8 cellular contexts compared by ENCODE assay signal in genomic region chr4:113760852-113761681, GRCh38. TPM values are rescaled to one million over a fixed set of nuclear protein-coding genes. Genes with fewer than 3 reads are reported as not detected.
DNase-seq lines count a peak whose midpoint lies in the region; ATAC-seq, FAIRE-seq and TF ChIP-seq lines count a peak whose summit lies in the region.

No MANE protein-coding gene starts in this region.

- DNase-seq in C1 segment of cervical spinal cord (lab: John Stamatoyannopoulos, UW) (peak; percentile 27 to 85 (median 76)), RCC 7860 (ENCODE audit: low spot score) (peak; percentile 29), neuronal stem cell (ENCODE audit: low spot score) (peak; percentile 36), thyroid gland (peak; percentile 81 to 85)
- peak; percentile 55 for DNase-seq in activated naive CD4-positive, alpha-beta T cell treated with anti-CD3 and anti-CD28 coated beads for 36 hours

- 1 to 3% methylated on average over 14 to 15 of the region's 75 CpGs for WGBS in gastroesophageal sphincter (ENCODE audit: low coverage in 1 of 2), 2 donors
- no CpG with 5 or more reads among the region's 75 CpGs for WGBS in neuronal stem cell (ENCODE audit: extremely low coverage in 2 of 2, insufficient read length in 2 of 2, insufficient replicate concordance in 1 of 2), 2 donors
- WGBS in thyroid gland, 2 donors: 0 to 1% methylated on average over 27 to 28 of the region's 75 CpGs

- H3K9me3 ChIP-seq in gastroesophageal sphincter (no peaks in the 10 kb centered on the region), neuronal stem cell (replicated peaks in 1 of 2; ENCODE audit: control insufficient read depth in 2 of 2, insufficient read depth in 1 of 2, low read depth in 1 of 2, low read length in 2 of 2) (no peaks in the 10 kb centered on the region), thyroid gland (no peaks in the 10 kb centered on the region)

- FAIRE-seq in RCC 7860 (lab: Jason Lieb, UNC): no peak

- H3K4me1 Mint-ChIP-seq in activated naive CD4-positive, alpha-beta T cell treated with anti-CD3 and anti-CD28 coated beads for 36 hours (ENCODE audit: low read depth): peaks cover 40% of the 10 kb centered on the region

- peaks cover 8% of the 10 kb centered on the region for H3K79me1 ChIP-seq in neuronal stem cell (ENCODE audit: low read depth, low read length)

- intact Hi-C loops in activated naive CD4-positive, alpha-beta T cell treated with anti-CD3 and anti-CD28 coated beads for 36 hours (cut with micrococcal nuclease): loop anchor here (1.0 to 10.0 kb wide), 4 partner anchors 621 to 1476 kb away; partner anchors contain the start of genes LARP7 and TIFA
- intact Hi-C loops in thyroid gland (cut with DNase I): loop anchor here (5.0 kb wide), 1 partner anchor 214 kb away; no protein-coding TSS in a partner anchor

- H3K36me3 Mint-ChIP-seq in activated naive CD4-positive, alpha-beta T cell treated with anti-CD3 and anti-CD28 coated beads for 36 hours (ENCODE audit: low read depth): peaks cover 29% of the 10 kb centered on the region

- peak overlapping the region; percentile 98 for H3K18ac ChIP-seq in neuronal stem cell (ENCODE audit: low read length)

- peak overlapping the region; percentile 61 for H2BK120ac ChIP-seq in neuronal stem cell (ENCODE audit: low read depth, low read length)

- CTCF ChIA-PET in activated naive CD4-positive, alpha-beta T cell treated with anti-CD3 and anti-CD28 coated beads for 36 hours (lab: Charles Lee): interaction anchor here (0.7 to 1.0 kb wide), 3 partner anchors 204 to 213 kb away, joined by 3 to 4 read pairs (median 3); no protein-coding TSS in a partner anchor

- no peak overlapping the region for H3K4ac ChIP-seq in neuronal stem cell (ENCODE audit: low read length)

- H3K4me1 ChIP-seq in gastroesophageal sphincter: peaks cover 0 to 42% (median 3%) of the 10 kb centered on the region in 3 donors
- peaks cover 0 to 19% of the 10 kb centered on the region in 2 donors for H3K4me1 ChIP-seq in neuronal stem cell (ENCODE audit: control insufficient read depth in 2 of 2, insufficient read depth in 1 of 2, low read depth in 1 of 2, low read length in 2 of 2)
- peaks cover 4 to 11% of the 10 kb centered on the region in 2 donors for H3K4me1 ChIP-seq in thyroid gland

- peak overlapping the region; percentile 97 to 99 (median 98) for H3K27ac ChIP-seq in gastroesophageal sphincter
- H3K27ac ChIP-seq in neuronal stem cell (replicated peaks; ENCODE audit: low read length): peak overlapping the region; percentile 98
- peak overlapping the region; percentile 97 to 99 (median 99) for H3K27ac ChIP-seq in thyroid gland

- H3K9me3 Mint-ChIP-seq in activated naive CD4-positive, alpha-beta T cell treated with anti-CD3 and anti-CD28 coated beads for 36 hours: no peaks in the 10 kb centered on the region

- peak overlapping the region; percentile 93 for H3K9ac ChIP-seq in neuronal stem cell (ENCODE audit: low read depth, low read length, poor library complexity)

- peak overlapping the region; percentile 99 for H3K27ac Mint-ChIP-seq in activated naive CD4-positive, alpha-beta T cell treated with anti-CD3 and anti-CD28 coated beads for 36 hours

- TF ChIP-seq POLR2A in GM19099 (IDR thresholded peaks at IDR 0.05; ENCODE audit: extremely low read depth, insufficient read length, low read depth) (peak; percentile 21), gastroesophageal sphincter (IDR thresholded peaks at IDR 0.05) (peak; percentile 41 to 63), thyroid gland (IDR thresholded peaks at IDR 0.05) (no peak)

- ATAC-seq in HG03196 (IDR thresholded peaks at IDR 0.05; ENCODE audit: unreplicated experiment): peak; percentile 18
- peak; percentile 79 for ATAC-seq in gastroesophageal sphincter

- no peaks in the 10 kb centered on the region for H3K27me3 Mint-ChIP-seq in activated naive CD4-positive, alpha-beta T cell treated with anti-CD3 and anti-CD28 coated beads for 36 hours (ENCODE audit: low read depth)

- peaks cover 0 to 6% of the 10 kb centered on the region in 2 donors for H3K36me3 ChIP-seq in gastroesophageal sphincter
- peaks cover 0 to 5% of the 10 kb centered on the region in 2 donors for H3K36me3 ChIP-seq in neuronal stem cell (replicated peaks in 1 of 2; ENCODE audit: control insufficient read depth in 2 of 2, insufficient read depth in 2 of 2, low read length in 2 of 2)
- no peaks in the 10 kb centered on the region for H3K36me3 ChIP-seq in thyroid gland

- TF ChIP-seq CTCF in gastroesophageal sphincter (IDR thresholded peaks at IDR 0.05) (peak in 1 of 4 experiments; percentile 27), thyroid gland (IDR thresholded peaks at IDR 0.05) (no peak)

- H3K4me3 ChIP-seq in gastroesophageal sphincter (peak overlapping the region; percentile 80 to 95), neuronal stem cell (ENCODE audit: low read length in 2 of 2) (peak overlapping the region; percentile 90 to 99), thyroid gland (replicated peaks in 1 of 3) (peak overlapping the region; percentile 31 to 85 (median 73))

- peak overlapping the region; percentile 99 for H2BK5ac ChIP-seq in neuronal stem cell (ENCODE audit: low read length)

- peak overlapping the region; percentile 79 for H2AK5ac ChIP-seq in neuronal stem cell (ENCODE audit: low read depth, low read length)

- no peak for TF ChIP-seq EP300 in gastroesophageal sphincter (IDR thresholded peaks at IDR 0.05)

- H2BK12ac ChIP-seq in neuronal stem cell (ENCODE audit: low read length): no peak overlapping the region

- H2AFZ ChIP-seq in neuronal stem cell (ENCODE audit: low read length): peak overlapping the region; percentile 89

- peak overlapping the region; percentile 89 for H2BK15ac ChIP-seq in neuronal stem cell (ENCODE audit: low read length)

- H4K8ac ChIP-seq in neuronal stem cell (ENCODE audit: low read depth, low read length): no peak overlapping the region

- peak overlapping the region; percentile 91 for H3K23ac ChIP-seq in neuronal stem cell (ENCODE audit: low read depth, low read length, poor library complexity)

- H4K91ac ChIP-seq in neuronal stem cell (ENCODE audit: low read depth, low read length, poor library complexity): no peak overlapping the region

- peak overlapping the region; percentile 100 for H3K14ac ChIP-seq in neuronal stem cell (ENCODE audit: low read length)

- H3K4me3 Mint-ChIP-seq in activated naive CD4-positive, alpha-beta T cell treated with anti-CD3 and anti-CD28 coated beads for 36 hours: peak overlapping the region; percentile 95

- H3K27me3 ChIP-seq in gastroesophageal sphincter (no peaks in the 10 kb centered on the region), neuronal stem cell (ENCODE audit: control insufficient read depth in 3 of 3, insufficient read depth in 3 of 3, low read depth in 1 of 3, low read length in 3 of 3) (no peaks in the 10 kb centered on the region), thyroid gland (no peaks in the 10 kb centered on the region)

- peak overlapping the region; percentile 96 for H3K4me2 ChIP-seq in neuronal stem cell (ENCODE audit: insufficient read depth, low read length, poor library complexity, severe bottlenecking)

RNA-seq across cellular contexts. Expression of gene CAMK2D, which starts 0.5 kb away (rescaled TPM):
- total RNA-seq in activated naive CD4-positive, alpha-beta T cell treated with anti-CD3 and anti-CD28 coated beads for 36 hours: 10 to 100 TPM; 75.7 to 78.3 TPM
- total RNA-seq in gastroesophageal sphincter (10 to 100 TPM; 45.9 to 67.1 (median 56.2) TPM), thyroid gland (10 to 100 TPM; 57.3 to 78.4 (median 61.8) TPM)
- 17.9 TPM for polyA plus RNA-seq in neuronal stem cell (2013, experiment 1 of 2)
- polyA plus RNA-seq in neuronal stem cell (2013, experiment 2 of 2): 18.6 TPM

Comparison
In these comparisons a context has a peak if more than half of its experiments do, and no peak if none do; other contexts are left out.
1. Peak in every context shown above with its lines: DNase-seq, ATAC-seq, H3K4me3 ChIP-seq and H3K27ac ChIP-seq.
2. DNase-seq: peak in every context shown above with its lines; median percentile 83 in thyroid gland; 76 in C1 segment of cervical spinal cord; 55 in activated naive CD4-positive, alpha-beta T cell treated with anti-CD3 and anti-CD28 coated beads for 36 hours; 36 in neuronal stem cell; 29 in RCC 7860.
3. POLR2A ChIP-seq: peak in GM19099 (single experiment) and gastroesophageal sphincter (2 of 2); none in thyroid gland (0 of 2).